ENCODE assay signal across 11 cellular contexts in genomic region chr3:14127106-14127505, GRCh38. TPM values are rescaled to one million over a fixed set of nuclear protein-coding genes. Genes with fewer than 3 reads are reported as not detected.
DNase-seq lines count a peak whose midpoint lies in the region; ATAC-seq and TF ChIP-seq lines count a peak whose summit lies in the region.
"Had no signal": no experiment of that assay in that cellular context is flagged by ENCODE, and none has a peak within 500 bp of the region (broad histone marks: within the 10 kb centered on the region; RNA-seq: fewer than 3 reads in every experiment).

No MANE protein-coding gene starts in this region.

- no peak overlapping the region for H3K4me3 ChIP-seq in CD4-positive, CD25-positive, alpha-beta regulatory T cell (ENCODE audit: low read depth, low read length)
- H3K4me3 ChIP-seq in PC-9 = no peak overlapping the region
- H3K4me3 ChIP-seq in fibroblast of the aortic adventitia (ENCODE audit: low read depth, low read length) = peak overlapping the region; percentile 98
- H3K4me3 ChIP-seq in sigmoid colon = peak overlapping the region in 1 of 4 donors; percentile 96

- peak overlapping the region in 2 of 3 donors; percentile 15 to 83 for H3K27ac Mint-ChIP-seq in CD4-positive, CD25-positive, alpha-beta regulatory T cell

- BruUV-seq in PC-9 (replicated peaks; lab: Mats Ljungman, UMichigan) = no TSS peak

- ATAC-seq in CD4-positive, CD25-positive, alpha-beta regulatory T cell (ENCODE audit: low read depth in 2 of 2) = no peak
- ATAC-seq in GM18505 (IDR thresholded peaks at IDR 0.05; ENCODE audit: unreplicated experiment) = no peak
- no peak for ATAC-seq in GM21526 (IDR thresholded peaks at IDR 0.05; ENCODE audit: low FRiP score, unreplicated experiment)
- ATAC-seq: heart right ventricle had no signal

- no peak for DNase-seq in CD4-positive, CD25-positive, alpha-beta regulatory T cell
- no peak for DNase-seq in PC-9
- no peak for DNase-seq in fibroblast of the aortic adventitia (ENCODE audit: low read depth)
- no peak for DNase-seq in sigmoid colon
- DNase-seq in SKM-1 treated with dmso at 0.1 percent for 144 hours (lab: John Stamatoyannopoulos, UW; ENCODE audit: unreplicated experiment) = no peak
- no peak for DNase-seq in DMS114 treated with DMSO at 0.1 percent for 48 hours (lab: John Stamatoyannopoulos, UW; ENCODE audit: unreplicated experiment)
- DNase-seq: activated effector memory CD4-positive, alpha-beta T cell treated with anti-CD3 and anti-CD28 coated beads, Interleukin-2, amount 50 U/mL, for 16 hours; heart right ventricle; KBM-7 had no signal

- H3K9me3 Mint-ChIP-seq in CD4-positive, CD25-positive, alpha-beta regulatory T cell = no peaks in the 10 kb centered on the region

- no peak overlapping the region for H2AFZ ChIP-seq in PC-9

- peaks cover 37% of the 10 kb centered on the region for H3K36me3 Mint-ChIP-seq in CD4-positive, CD25-positive, alpha-beta regulatory T cell

- peak overlapping the region; percentile 88 for H3K4me2 ChIP-seq in PC-9

- no peaks in the 10 kb centered on the region for H3K27me3 Mint-ChIP-seq in CD4-positive, CD25-positive, alpha-beta regulatory T cell

- no peaks in the 10 kb centered on the region for H3K9me3 ChIP-seq in CD4-positive, CD25-positive, alpha-beta regulatory T cell (ENCODE audit: control insufficient read depth in 2 of 2, low read length in 2 of 2)
- H3K9me3 ChIP-seq in PC-9 (ENCODE audit: insufficient read depth, low read depth) (no peaks in the 10 kb centered on the region), sigmoid colon (no peaks in the 10 kb centered on the region)
- H3K9me3 ChIP-seq: heart right ventricle had no signal

- peaks cover 67% of the 10 kb centered on the region for H3K79me2 ChIP-seq in PC-9 (ENCODE audit: low read depth)

- H3F3A ChIP-seq in PC-9 (ENCODE audit: insufficient read depth, low read depth) = peaks cover 11% of the 10 kb centered on the region; the same call in 1 of the 2 replicates

- peaks cover 12 to 54% (median 37%) of the 10 kb centered on the region in 4 donors for H3K4me1 Mint-ChIP-seq in CD4-positive, CD25-positive, alpha-beta regulatory T cell

- no peaks in the 10 kb centered on the region for H3K27me3 ChIP-seq in CD4-positive, CD25-positive, alpha-beta regulatory T cell (ENCODE audit: control insufficient read depth, insufficient read depth, low read length)
- no peaks in the 10 kb centered on the region for H3K27me3 ChIP-seq in PC-9 (ENCODE audit: insufficient read depth, low read depth)
- H3K27me3 ChIP-seq in sigmoid colon = no peaks in the 10 kb centered on the region
- H3K27me3 ChIP-seq: heart right ventricle had no signal

- TF ChIP-seq EP300 in sigmoid colon (IDR thresholded peaks at IDR 0.05) = no peak

- peaks cover 44% of the 10 kb centered on the region for H3K4me1 ChIP-seq in CD4-positive, CD25-positive, alpha-beta regulatory T cell (ENCODE audit: control insufficient read depth, insufficient read depth, low read length, poor library complexity, severe bottlenecking)
- H3K4me1 ChIP-seq in PC-9 (replicated peaks; ENCODE audit: insufficient read depth) = peaks cover 24% of the 10 kb centered on the region
- peaks cover 0 to 49% (median 38%) of the 10 kb centered on the region in 4 donors for H3K4me1 ChIP-seq in sigmoid colon

- H3K36me3 ChIP-seq in CD4-positive, CD25-positive, alpha-beta regulatory T cell (ENCODE audit: control insufficient read depth, insufficient read depth, low read length) = peaks cover 38% of the 10 kb centered on the region
- H3K36me3 ChIP-seq in PC-9 (ENCODE audit: low read depth) (peaks cover 39% of the 10 kb centered on the region), sigmoid colon (peaks cover 17 to 39% (median 30%) of the 10 kb centered on the region in 4 donors)

- peak overlapping the region; percentile 85 to 100 (median 95) for H3K4me3 Mint-ChIP-seq in CD4-positive, CD25-positive, alpha-beta regulatory T cell

- H4K20me1 ChIP-seq in PC-9 (ENCODE audit: insufficient read depth) = peaks cover 37% of the 10 kb centered on the region

- CTCF ChIA-PET in PC-9 (lab: Charles Lee) = no interaction called here

- TF ChIP-seq CTCF in PC-9 (conservative IDR thresholded peaks at IDR 0.05) (no peak), fibroblast of the aortic adventitia (IDR thresholded peaks at IDR 0.05; ENCODE audit: insufficient read depth, low read length) (no peak), sigmoid colon (IDR thresholded peaks at IDR 0.05) (no peak)

- H3K27ac ChIP-seq in CD4-positive, CD25-positive, alpha-beta regulatory T cell (ENCODE audit: insufficient read depth, low read length, poor library complexity, severe bottlenecking) = no peak overlapping the region
- H3K27ac ChIP-seq in PC-9 = no peak overlapping the region
- H3K27ac ChIP-seq in sigmoid colon = peak overlapping the region; percentile 86 to 97 (median 94)

- TF ChIP-seq POLR2A in sigmoid colon (IDR thresholded peaks at IDR 0.05) = no peak
- no peak for TF ChIP-seq POLR2A in GM18505 (IDR thresholded peaks at IDR 0.05; ENCODE audit: borderline replicate concordance, extremely low read depth, insufficient read depth, insufficient read length)

- intact Hi-C loops in PC-9 (cut with micrococcal nuclease; ENCODE audit: unreplicated experiment) (no loop called here), sigmoid colon (cut with DNase I) (loop anchor here (5.0 to 10.0 kb wide), 2 partner anchors 818 to 1130 kb away; partner anchors contain the start of gene NR2C2)

- POLR2A ChIA-PET in PC-9 (lab: Charles Lee; ENCODE audit: unreplicated experiment) = interaction anchor here (0.5 to 0.7 kb wide), 3 partner anchors 105 to 524 kb away, joined by 3 read pairs; partner anchors contain the start of gene CCDC174

- no peaks in the 10 kb centered on the region for H3K9me2 ChIP-seq in PC-9 (ENCODE audit: insufficient read depth)

- WGBS in sigmoid colon, 2 donors = 71 to 78% methylated on average over 4 of the region's 4 CpGs

RNA-seq across cellular contexts. Expression of gene TMEM43, which starts 2.3 kb away (rescaled TPM):
- 50.2 TPM for total RNA-seq in CD4-positive, CD25-positive, alpha-beta regulatory T cell
- polyA plus RNA-seq in CD4-positive, CD25-positive, alpha-beta regulatory T cell = 10 to 100 TPM; 73.7 to 81.0 (median 76.3) TPM
- total RNA-seq in PC-9 (2021) (62.3 and 64.7 TPM in 2 replicates), fibroblast of the aortic adventitia (ENCODE audit: low replicate concordance) (109 and 134 TPM in 2 replicates), sigmoid colon (10 to 100 TPM; 68.0 to 88.3 (median 80.2) TPM)
- polyA plus RNA-seq in sigmoid colon = 10 to 100 TPM in 1 of 3 donors, 1 to 10 TPM in 2; 6.0 to 33.7 (median 7.2) TPM

RNA-seq across cellular contexts. Expression of gene CHCHD4, which starts 2.4 kb away (rescaled TPM):
- total RNA-seq in CD4-positive, CD25-positive, alpha-beta regulatory T cell = 3.6 TPM
- polyA plus RNA-seq in CD4-positive, CD25-positive, alpha-beta regulatory T cell = 10 to 100 TPM; 10.3 to 21.1 (median 16.5) TPM
- total RNA-seq in PC-9 (2021) (14.4 and 17.6 TPM in 2 replicates), fibroblast of the aortic adventitia (ENCODE audit: low replicate concordance) (3.8 and 12.7 TPM in 2 replicates), sigmoid colon (10 to 100 TPM; 13.0 to 33.1 (median 26.3) TPM)
- 10 to 100 TPM; 15.3 to 33.8 (median 17.4) TPM for polyA plus RNA-seq in sigmoid colon

RNA-seq across cellular contexts. Expression of gene XPC, which starts 51.3 kb away (rescaled TPM):
- 75.5 TPM for total RNA-seq in CD4-positive, CD25-positive, alpha-beta regulatory T cell
- 10 to 100 TPM; 31.3 to 42.7 (median 36.9) TPM for polyA plus RNA-seq in CD4-positive, CD25-positive, alpha-beta regulatory T cell
- 27.1 and 28.8 TPM in 2 replicates for total RNA-seq in PC-9 (2021)
- total RNA-seq in fibroblast of the aortic adventitia (ENCODE audit: low replicate concordance) = 61.6 and 186 TPM in 2 replicates
- 10 to 100 TPM; 30.3 to 37.5 (median 32.6) TPM for total RNA-seq in sigmoid colon
- polyA plus RNA-seq in sigmoid colon = 10 to 100 TPM in 1 of 3 donors, 1 to 10 TPM in 2; 8.1 to 20.0 (median 9.0) TPM

RNA-seq across cellular contexts. Expression of gene LSM3, which starts 51.5 kb away (rescaled TPM):
- total RNA-seq in CD4-positive, CD25-positive, alpha-beta regulatory T cell = 6.6 TPM
- polyA plus RNA-seq in CD4-positive, CD25-positive, alpha-beta regulatory T cell = 10 to 100 TPM; 19.1 to 25.7 (median 22.9) TPM
- total RNA-seq in PC-9 (2021) = 8.7 and 18.3 TPM in 2 replicates
- total RNA-seq in fibroblast of the aortic adventitia (ENCODE audit: low replicate concordance) = 5.6 and 15.6 TPM in 2 replicates
- 10 to 100 TPM in 3 of 4 donors, 1 to 10 TPM in 1; 8.0 to 17.1 (median 14.9) TPM for total RNA-seq in sigmoid colon
- 10 to 100 TPM; 15.0 to 20.4 (median 19.2) TPM for polyA plus RNA-seq in sigmoid colon

Comparison
In these comparisons a context has a peak if more than half of its experiments do, and no peak if none do; other contexts are left out.
1. H3K27ac ChIP-seq: peak in sigmoid colon (4 of 4); none in CD4-positive, CD25-positive, alpha-beta regulatory T cell (single experiment) and PC-9 (single experiment).